In genomic region chr10:101780818-101781654, GRCh38 we compare ENCODE assay signal across 8 cellular contexts. TPM values are rescaled to one million over a fixed set of nuclear protein-coding genes. Genes with fewer than 3 reads are reported as not detected.
A peak's percentile ranks its signal among the peaks of the same experiment; 100 is the strongest.
DNase-seq lines count a peak whose midpoint lies in the region; ATAC-seq and TF ChIP-seq lines count a peak whose summit lies in the region.

No MANE protein-coding gene starts in this region.

- ATAC-seq in left lobe of liver (peak; percentile 73), GM21576 (IDR thresholded peaks at IDR 0.05; ENCODE audit: unreplicated experiment) (no peak)

- H3K4me3 ChIP-seq in AG04449 (ENCODE audit: low read depth, low read length): no peak overlapping the region

- DNase-seq in AG04449 (ENCODE audit: low read depth, low spot score) (no peak), GM13977 (ENCODE audit: low spot score) (peak; percentile 90), NCI-H2107 (lab: John Stamatoyannopoulos, UW) (peak; percentile 8), caudate nucleus (lab: John Stamatoyannopoulos, UW) (peak in 51 of 61 donors; percentile 6 to 71 (median 33)), left lobe of liver (ENCODE audit: low spot score) (peak; percentile 64)
- DNase-seq in activated CD4-positive, CD25-positive, alpha-beta regulatory T cell treated with anti-CD3 and anti-CD28 coated beads, Interleukin-2, amount 50 U/mL, for 16 hours (ENCODE audit: low read depth, low spot score): peak; percentile 52
- peak; percentile 28 to 63 (median 31) for DNase-seq in stimulated activated CD4-positive, alpha-beta T cell treated with anti-CD3 and anti-CD28 coated beads, TNF-alpha, amount 100 ng/mL, for 1 hour (ENCODE audit: low read depth in 3 of 3, low spot score in 1 of 3)

- peak; percentile 92 for TF ChIP-seq CTCF in AG04449 (IDR thresholded peaks at IDR 0.05; ENCODE audit: insufficient read depth, low read length, missing control alignments)
- TF ChIP-seq CTCF in GM13977 (IDR thresholded peaks at IDR 0.05; ENCODE audit: extremely low read depth, insufficient read depth, missing control alignments): peak; percentile 95

- CTCF ChIA-PET in AG04449 (lab: Yijun Ruan, JAX): interaction anchor here (0.6 to 9.3 kb wide), 69 partner anchors 8 to 720 kb away, joined by 3 to 265 read pairs (median 5); partner anchors contain the start of genes DPCD, FBXW4, KAZALD1 and OGA

- in situ Hi-C loops in GM13977 (cut with MboI; ENCODE audit: low pct_unique_long_range_greater_than_20kb, low sequenced_read_pairs, unreplicated experiment): loop anchor here (5.0 kb wide), 1 partner anchor 179 kb away; no protein-coding TSS in a partner anchor

- no peak overlapping the region for H3K27ac ChIP-seq in caudate nucleus (ENCODE audit: low read depth, low read length)

- POLR2A ChIA-PET in AG04449 (lab: Yijun Ruan, JAX): interaction anchor here (0.7 to 0.9 kb wide), 2 partner anchors 87 to 292 kb away, joined by 3 read pairs; partner anchors contain the start of gene FBXW4

RNA-seq across cellular contexts. Expression of gene NPM3, which starts 2.2 kb away (rescaled TPM):
- 7.2 TPM for total RNA-seq in left lobe of liver

RNA-seq across cellular contexts. Expression of gene FGF8, which starts 5.1 kb away (rescaled TPM):
- total RNA-seq in left lobe of liver: not detected

RNA-seq across cellular contexts. Expression of gene OGA, which starts 37.2 kb away (rescaled TPM):
- total RNA-seq in left lobe of liver: 32.8 TPM
